16 cellular contexts compared by ENCODE assay signal in genomic region chr17:80381416-80381923, GRCh38. TPM values are rescaled to one million over a fixed set of nuclear protein-coding genes. Genes with fewer than 3 reads are reported as not detected.
DNase-seq lines count a peak whose midpoint lies in the region; ATAC-seq and TF ChIP-seq lines count a peak whose summit lies in the region.
"Had no signal": no experiment of that assay in that cellular context is flagged by ENCODE, and none has a peak within 500 bp of the region (broad histone marks: within the 10 kb centered on the region; RNA-seq: fewer than 3 reads in every experiment).

No MANE protein-coding gene starts in this region.

- H3K27me3 ChIP-seq in neuronal stem cell (ENCODE audit: control insufficient read depth in 3 of 3, insufficient read depth in 3 of 3, low read depth in 1 of 3, low read length in 3 of 3): no peaks in the 10 kb centered on the region
- no peaks in the 10 kb centered on the region for H3K27me3 ChIP-seq in CD8-positive, alpha-beta T cell (ENCODE audit: insufficient read depth, low read length)
- H3K27me3 ChIP-seq in mesendoderm (ENCODE audit: insufficient read depth, low read length, poor library complexity): no peaks in the 10 kb centered on the region

- H2AFZ ChIP-seq in neuronal stem cell (ENCODE audit: low read length): no peak overlapping the region
- H2AFZ ChIP-seq: PC-9 had no signal

- no peaks in the 10 kb centered on the region for H3K27me3 Mint-ChIP-seq in activated CD4-positive, alpha-beta memory T cell treated with anti-CD3 and anti-CD28 coated beads, Interleukin-2, amount 10 ng/mL, durations not matched to agents 7 days and 5 days
- H3K27me3 Mint-ChIP-seq in activated CD4-positive, alpha-beta memory T cell treated with anti-CD3 and anti-CD28 coated beads for 36 hours: no peaks in the 10 kb centered on the region
- no peaks in the 10 kb centered on the region for H3K27me3 Mint-ChIP-seq in stimulated activated naive CD8-positive, alpha-beta T cell treated with anti-CD3 and anti-CD28 coated beads, Interleukin-15, Interleukin-2, amounts not matched to agents 100 ng/mL and 50 ng/mL, for 24 hours
- no peaks in the 10 kb centered on the region for H3K27me3 Mint-ChIP-seq in stimulated activated naive CD8-positive, alpha-beta T cell treated with anti-CD3 and anti-CD28 coated beads, Interleukin-15, amount 100 ng/mL, for 72 hours
- H3K27me3 Mint-ChIP-seq in CD8-positive, alpha-beta T cell (ENCODE audit: low read depth): no peaks in the 10 kb centered on the region

- H3K27ac ChIP-seq in neuronal stem cell (replicated peaks; ENCODE audit: low read length) (no peak overlapping the region), mesendoderm (ENCODE audit: low read depth, low read length) (no peak overlapping the region)
- no peak overlapping the region for H3K27ac ChIP-seq in CD8-positive, alpha-beta T cell (ENCODE audit: low read depth, low read length)
- H3K27ac ChIP-seq: PC-9 had no signal

- H3K79me2 ChIP-seq in mesendoderm (ENCODE audit: control insufficient read depth, insufficient read depth, low read length): no peaks in the 10 kb centered on the region

- H3K18ac ChIP-seq in neuronal stem cell (ENCODE audit: low read length) (no peak overlapping the region), mesendoderm (ENCODE audit: low read length) (no peak overlapping the region)

- no CpG with 5 or more reads among the region's 18 CpGs for WGBS in neuronal stem cell (ENCODE audit: extremely low coverage in 2 of 2, insufficient read length in 2 of 2, insufficient replicate concordance in 1 of 2), 2 donors
- no CpG with 5 or more reads among the region's 18 CpGs for WGBS in mesendoderm (ENCODE audit: extremely low coverage, insufficient coverage, low lambda C conversion rate)

- POLR2A ChIA-PET in activated CD4-positive, alpha-beta memory T cell treated with anti-CD3 and anti-CD28 coated beads, Interleukin-2, amount 10 ng/mL, durations not matched to agents 7 days and 5 days (lab: Charles Lee): interaction anchor here (1.1 kb wide), 1 partner anchor 10 kb away, joined by 3 read pairs; no protein-coding TSS in a partner anchor
- POLR2A ChIA-PET in activated CD4-positive, alpha-beta memory T cell treated with anti-CD3 and anti-CD28 coated beads for 36 hours (lab: Charles Lee): no interaction called here
- POLR2A ChIA-PET in CD8-positive, alpha-beta T cell (lab: Charles Lee): no interaction called here

- H3K14ac ChIP-seq in neuronal stem cell (ENCODE audit: low read length): no peak overlapping the region

- ATAC-seq in stimulated activated naive CD8-positive, alpha-beta T cell treated with anti-CD3 and anti-CD28 coated beads, Interleukin-15, amount 100 ng/mL, for 72 hours: no peak
- no peak for ATAC-seq in CD8-positive, alpha-beta T cell

- H3K36me3 Mint-ChIP-seq in activated CD4-positive, alpha-beta memory T cell treated with anti-CD3 and anti-CD28 coated beads, Interleukin-2, amount 10 ng/mL, durations not matched to agents 7 days and 5 days (ENCODE audit: low read depth): peaks cover 98% of the 10 kb centered on the region
- H3K36me3 Mint-ChIP-seq in activated CD4-positive, alpha-beta memory T cell treated with anti-CD3 and anti-CD28 coated beads for 36 hours: peaks cover 88% of the 10 kb centered on the region
- peaks cover 96% of the 10 kb centered on the region for H3K36me3 Mint-ChIP-seq in stimulated activated naive CD8-positive, alpha-beta T cell treated with anti-CD3 and anti-CD28 coated beads, Interleukin-15, Interleukin-2, amounts not matched to agents 100 ng/mL and 50 ng/mL, for 24 hours (ENCODE audit: low read depth)
- H3K36me3 Mint-ChIP-seq in CD8-positive, alpha-beta T cell: peaks cover 96% of the 10 kb centered on the region

- H3K4ac ChIP-seq in neuronal stem cell (ENCODE audit: low read length): no peak overlapping the region
- no peak overlapping the region for H3K4ac ChIP-seq in mesendoderm (ENCODE audit: low read depth, low read length)

- no peak for TF ChIP-seq CTCF in CD8-positive, alpha-beta T cell (IDR thresholded peaks at IDR 0.05)

- H3K27ac Mint-ChIP-seq in activated CD4-positive, alpha-beta memory T cell treated with anti-CD3 and anti-CD28 coated beads, Interleukin-2, amount 10 ng/mL, durations not matched to agents 7 days and 5 days: peak overlapping the region; percentile 57
- no peak overlapping the region for H3K27ac Mint-ChIP-seq in activated CD4-positive, alpha-beta memory T cell treated with anti-CD3 and anti-CD28 coated beads for 36 hours
- H3K27ac Mint-ChIP-seq in stimulated activated naive CD8-positive, alpha-beta T cell treated with anti-CD3 and anti-CD28 coated beads, Interleukin-15, Interleukin-2, amounts not matched to agents 100 ng/mL and 50 ng/mL, for 24 hours: peak overlapping the region; percentile 48
- peak overlapping the region in 1 of 2 donors; percentile 7 for H3K27ac Mint-ChIP-seq in stimulated activated naive CD8-positive, alpha-beta T cell treated with anti-CD3 and anti-CD28 coated beads, Interleukin-15, amount 100 ng/mL, for 72 hours
- H3K27ac Mint-ChIP-seq in CD8-positive, alpha-beta T cell: no peak overlapping the region

- DNase-seq in activated CD4-positive, alpha-beta memory T cell treated with anti-CD3 and anti-CD28 coated beads, Interleukin-2, amount 10 ng/mL, durations not matched to agents 7 days and 5 days: no peak
- no peak for DNase-seq in activated CD4-positive, alpha-beta memory T cell treated with anti-CD3 and anti-CD28 coated beads for 36 hours
- no peak for DNase-seq in stimulated activated naive CD8-positive, alpha-beta T cell treated with anti-CD3 and anti-CD28 coated beads, Interleukin-15, amount 100 ng/mL, for 72 hours
- no peak for DNase-seq in neuronal stem cell (ENCODE audit: low spot score)
- no peak for DNase-seq in CD8-positive, alpha-beta T cell
- DNase-seq in NK-92 treated with Interleukin-12 subunit alpha and Interleukin-12 subunit beta, amount 100 ng/mL, for 24 hours (lab: John Stamatoyannopoulos, UW): no peak
- DNase-seq in mesendoderm: no peak
- DNase-seq: C1 segment of cervical spinal cord, DMS79, H7, Kasumi-1, NCI-H1105 treated with DMSO at 0.1 percent for 48 hours, NCI-H187, NCI-H69, PC-9 had no signal

- H3K79me1 ChIP-seq in neuronal stem cell (ENCODE audit: low read depth, low read length) (no peaks in the 10 kb centered on the region), mesendoderm (ENCODE audit: low read length) (no peaks in the 10 kb centered on the region)

- intact Hi-C loops in activated CD4-positive, alpha-beta memory T cell treated with anti-CD3 and anti-CD28 coated beads for 36 hours (cut with micrococcal nuclease): no loop called here
- intact Hi-C loops in CD8-positive, alpha-beta T cell (cut with DNase I, micrococcal nuclease): no loop called here

- no peak overlapping the region for H3K56ac ChIP-seq in mesendoderm (ENCODE audit: low read length)

- H2AK5ac ChIP-seq in neuronal stem cell (ENCODE audit: low read depth, low read length): no peak overlapping the region
- H2AK5ac ChIP-seq in mesendoderm (ENCODE audit: low read length): no peak overlapping the region

- no peak overlapping the region for H2BK12ac ChIP-seq in neuronal stem cell (ENCODE audit: low read length)

- H3K23ac ChIP-seq in neuronal stem cell (ENCODE audit: low read depth, low read length, poor library complexity): peak overlapping the region; percentile 46
- H3K23ac ChIP-seq in mesendoderm (ENCODE audit: low read length): no peak overlapping the region

- no peak overlapping the region for H3K4me2 ChIP-seq in neuronal stem cell (ENCODE audit: insufficient read depth, low read length, poor library complexity, severe bottlenecking)
- H3K4me2 ChIP-seq in mesendoderm (ENCODE audit: low read length): no peak overlapping the region
- H3K4me2 ChIP-seq: PC-9 had no signal

- no peak overlapping the region for H4K5ac ChIP-seq in mesendoderm (ENCODE audit: low read length)

- no peak overlapping the region for H3K4me3 Mint-ChIP-seq in activated CD4-positive, alpha-beta memory T cell treated with anti-CD3 and anti-CD28 coated beads, Interleukin-2, amount 10 ng/mL, durations not matched to agents 7 days and 5 days
- no peak overlapping the region for H3K4me3 Mint-ChIP-seq in activated CD4-positive, alpha-beta memory T cell treated with anti-CD3 and anti-CD28 coated beads for 36 hours
- no peak overlapping the region for H3K4me3 Mint-ChIP-seq in stimulated activated naive CD8-positive, alpha-beta T cell treated with anti-CD3 and anti-CD28 coated beads, Interleukin-15, Interleukin-2, amounts not matched to agents 100 ng/mL and 50 ng/mL, for 24 hours
- H3K4me3 Mint-ChIP-seq in stimulated activated naive CD8-positive, alpha-beta T cell treated with anti-CD3 and anti-CD28 coated beads, Interleukin-15, amount 100 ng/mL, for 72 hours: no peak overlapping the region
- H3K4me3 Mint-ChIP-seq in CD8-positive, alpha-beta T cell: no peak overlapping the region

- H3K4me3 ChIP-seq in neuronal stem cell (ENCODE audit: low read length in 2 of 2): no peak overlapping the region
- no peak overlapping the region for H3K4me3 ChIP-seq in CD8-positive, alpha-beta T cell (ENCODE audit: low read depth, low read length)
- H3K4me3 ChIP-seq in mesendoderm (ENCODE audit: low read length): no peak overlapping the region
- H3K4me3 ChIP-seq: PC-9 had no signal

- H4K91ac ChIP-seq in neuronal stem cell (ENCODE audit: low read depth, low read length, poor library complexity): no peak overlapping the region

- H2BK120ac ChIP-seq in neuronal stem cell (ENCODE audit: low read depth, low read length) (no peak overlapping the region), mesendoderm (ENCODE audit: low read depth, low read length) (no peak overlapping the region)

- H3K9me3 Mint-ChIP-seq in activated CD4-positive, alpha-beta memory T cell treated with anti-CD3 and anti-CD28 coated beads, Interleukin-2, amount 10 ng/mL, durations not matched to agents 7 days and 5 days: no peaks in the 10 kb centered on the region
- H3K9me3 Mint-ChIP-seq in activated CD4-positive, alpha-beta memory T cell treated with anti-CD3 and anti-CD28 coated beads for 36 hours: no peaks in the 10 kb centered on the region
- H3K9me3 Mint-ChIP-seq in stimulated activated naive CD8-positive, alpha-beta T cell treated with anti-CD3 and anti-CD28 coated beads, Interleukin-15, Interleukin-2, amounts not matched to agents 100 ng/mL and 50 ng/mL, for 24 hours: no peaks in the 10 kb centered on the region
- H3K9me3 Mint-ChIP-seq in stimulated activated naive CD8-positive, alpha-beta T cell treated with anti-CD3 and anti-CD28 coated beads, Interleukin-15, amount 100 ng/mL, for 72 hours: no peaks in the 10 kb centered on the region
- H3K9me3 Mint-ChIP-seq in CD8-positive, alpha-beta T cell: no peaks in the 10 kb centered on the region

- H2BK15ac ChIP-seq in neuronal stem cell (ENCODE audit: low read length) (no peak overlapping the region), mesendoderm (replicated peaks; ENCODE audit: low read depth) (no peak overlapping the region)

- H2BK5ac ChIP-seq in neuronal stem cell (ENCODE audit: low read length): no peak overlapping the region
- H2BK5ac ChIP-seq in mesendoderm (ENCODE audit: low read length): no peak overlapping the region

- no peaks in the 10 kb centered on the region for H3K9me3 ChIP-seq in neuronal stem cell (replicated peaks in 1 of 2; ENCODE audit: control insufficient read depth in 2 of 2, insufficient read depth in 1 of 2, low read depth in 1 of 2, low read length in 2 of 2)
- H3K9me3 ChIP-seq in CD8-positive, alpha-beta T cell (ENCODE audit: low read length): no peaks in the 10 kb centered on the region

- peaks cover 41 to 95% of the 10 kb centered on the region in 2 donors for H3K36me3 ChIP-seq in neuronal stem cell (replicated peaks in 1 of 2; ENCODE audit: control insufficient read depth in 2 of 2, insufficient read depth in 2 of 2, low read length in 2 of 2)
- peaks cover 93% of the 10 kb centered on the region for H3K36me3 ChIP-seq in CD8-positive, alpha-beta T cell (ENCODE audit: insufficient read depth, low read length)
- peaks cover 8% of the 10 kb centered on the region for H3K36me3 ChIP-seq in mesendoderm (ENCODE audit: control insufficient read depth, insufficient read depth, low read length)

- H3K4me1 Mint-ChIP-seq in activated CD4-positive, alpha-beta memory T cell treated with anti-CD3 and anti-CD28 coated beads, Interleukin-2, amount 10 ng/mL, durations not matched to agents 7 days and 5 days: peaks cover 12% of the 10 kb centered on the region
- H3K4me1 Mint-ChIP-seq in activated CD4-positive, alpha-beta memory T cell treated with anti-CD3 and anti-CD28 coated beads for 36 hours (ENCODE audit: low read depth): peaks cover 2% of the 10 kb centered on the region
- peaks cover 2% of the 10 kb centered on the region for H3K4me1 Mint-ChIP-seq in stimulated activated naive CD8-positive, alpha-beta T cell treated with anti-CD3 and anti-CD28 coated beads, Interleukin-15, Interleukin-2, amounts not matched to agents 100 ng/mL and 50 ng/mL, for 24 hours (ENCODE audit: low read depth)
- H3K4me1 Mint-ChIP-seq in stimulated activated naive CD8-positive, alpha-beta T cell treated with anti-CD3 and anti-CD28 coated beads, Interleukin-15, amount 100 ng/mL, for 72 hours: peaks cover 14% of the 10 kb centered on the region
- peaks cover 3% of the 10 kb centered on the region for H3K4me1 Mint-ChIP-seq in CD8-positive, alpha-beta T cell (ENCODE audit: low read depth)

- H4K8ac ChIP-seq in neuronal stem cell (ENCODE audit: low read depth, low read length) (no peak overlapping the region), mesendoderm (ENCODE audit: low read depth, low read length) (no peak overlapping the region)

- H3K9ac ChIP-seq in neuronal stem cell (ENCODE audit: low read depth, low read length, poor library complexity) (no peak overlapping the region), mesendoderm (ENCODE audit: low read length) (no peak overlapping the region)

- H3K4me1 ChIP-seq in neuronal stem cell (ENCODE audit: control insufficient read depth in 2 of 2, insufficient read depth in 1 of 2, low read depth in 1 of 2, low read length in 2 of 2): no peaks in the 10 kb centered on the region
- H3K4me1 ChIP-seq in CD8-positive, alpha-beta T cell (ENCODE audit: insufficient read depth, low read length): no peaks in the 10 kb centered on the region
- no peaks in the 10 kb centered on the region for H3K4me1 ChIP-seq in mesendoderm (ENCODE audit: control insufficient read depth, low read depth, low read length)

- CTCF ChIA-PET in activated CD4-positive, alpha-beta memory T cell treated with anti-CD3 and anti-CD28 coated beads, Interleukin-2, amount 10 ng/mL, durations not matched to agents 7 days and 5 days (lab: Charles Lee): no interaction called here
- CTCF ChIA-PET in activated CD4-positive, alpha-beta memory T cell treated with anti-CD3 and anti-CD28 coated beads for 36 hours (lab: Charles Lee): no interaction called here
- CTCF ChIA-PET in CD8-positive, alpha-beta T cell (lab: Charles Lee): interaction anchor here (1.4 kb wide), 1 partner anchor 20 kb away, joined by 6 read pairs; no protein-coding TSS in a partner anchor

RNA-seq across cellular contexts. Expression of gene ENDOV, which starts 33.5 kb away (rescaled TPM):
- total RNA-seq in activated CD4-positive, alpha-beta memory T cell treated with anti-CD3 and anti-CD28 coated beads, Interleukin-2, amount 10 ng/mL, durations not matched to agents 7 days and 5 days: 10 to 100 TPM; 14.2 to 16.2 TPM
- 10 to 100 TPM; 16.1 to 16.3 TPM for total RNA-seq in activated CD4-positive, alpha-beta memory T cell treated with anti-CD3 and anti-CD28 coated beads for 36 hours
- polyA plus RNA-seq in neuronal stem cell (2013, experiment 1 of 2): 24.9 TPM
- polyA plus RNA-seq in neuronal stem cell (2013, experiment 2 of 2): 22.9 TPM
- 10 to 100 TPM in 1 of 2 experiments, 1 to 10 TPM in 1; 8.2 to 11.6 TPM for total RNA-seq in CD8-positive, alpha-beta T cell
- 4.7 TPM for polyA plus RNA-seq in mesendoderm (2013, experiment 1 of 2)
- 5.3 TPM for polyA plus RNA-seq in mesendoderm (2013, experiment 2 of 2)

Comparison
In these comparisons a context has a peak if more than half of its experiments do, and no peak if none do; other contexts are left out.
1. H3K27ac Mint-ChIP-seq: peak in activated CD4-positive, alpha-beta memory T cell treated with anti-CD3 and anti-CD28 coated beads, Interleukin-2, amount 10 ng/mL, durations not matched to agents 7 days and 5 days (single experiment) and stimulated activated naive CD8-positive, alpha-beta T cell treated with anti-CD3 and anti-CD28 coated beads, Interleukin-15, Interleukin-2, amounts not matched to agents 100 ng/mL and 50 ng/mL, for 24 hours (single experiment); none in activated CD4-positive, alpha-beta memory T cell treated with anti-CD3 and anti-CD28 coated beads for 36 hours (single experiment) and CD8-positive, alpha-beta T cell (single experiment).